In genomic region chr4:173333658-173334084, GRCh38 we compare ENCODE assay signal across 8 cellular contexts. TPM values are rescaled to one million over a fixed set of nuclear protein-coding genes. Genes with fewer than 3 reads are reported as not detected.
A peak's percentile ranks its signal among the peaks of the same experiment; 100 is the strongest.
DNase-seq lines count a peak whose midpoint lies in the region; ATAC-seq and TF ChIP-seq lines count a peak whose summit lies in the region.

No MANE protein-coding gene starts in this region.

- H3K36me3 Mint-ChIP-seq in activated T-helper 1 cell treated with anti-CD3 and anti-CD28 coated beads, Interleukin-12 subunit alpha, Interleukin-12 subunit beta, Interleukin-2, Interleukin-4 antibody, amounts not matched to agents 30 ng/mL and 10 ng/mL and 1 ng/mL, durations not matched to agents 14 hours and 24 hours and 36 hours (ENCODE audit: low read depth) = peaks cover 41% of the 10 kb centered on the region

- H3K36me3 ChIP-seq in neural cell (ENCODE audit: insufficient read depth, low read length) = peaks cover 3% of the 10 kb centered on the region
- H3K36me3 ChIP-seq in thyroid gland = peaks cover 0 to 13% of the 10 kb centered on the region in 2 donors

- TF ChIP-seq RAD21 in neural cell (conservative IDR thresholded peaks at IDR 0.05) = no peak

- peak overlapping the region; percentile 82 for H2AFZ ChIP-seq in neural cell (ENCODE audit: low read depth, low read length)

- H3K9me2 ChIP-seq in neural cell (ENCODE audit: insufficient read depth, low read length) = no peaks in the 10 kb centered on the region

- H3K27ac Mint-ChIP-seq in activated T-helper 1 cell treated with anti-CD3 and anti-CD28 coated beads, Interleukin-12 subunit alpha, Interleukin-12 subunit beta, Interleukin-2, Interleukin-4 antibody, amounts not matched to agents 30 ng/mL and 10 ng/mL and 1 ng/mL, durations not matched to agents 14 hours and 24 hours and 36 hours = peak overlapping the region; percentile 99

- TF ChIP-seq POLR2A in thyroid gland (IDR thresholded peaks at IDR 0.05) = no peak

- H3K9me3 ChIP-seq in AG04450 (ENCODE audit: control insufficient read depth, insufficient read depth, low read length) (peaks cover 4% of the 10 kb centered on the region; the same call in 1 of the 2 replicates), neural cell (ENCODE audit: low read length) (no peaks in the 10 kb centered on the region), thyroid gland (no peaks in the 10 kb centered on the region)

- peak overlapping the region; percentile 93 for H3K9ac ChIP-seq in neural cell (ENCODE audit: low read length)

- CTCF ChIA-PET in AG04450 (lab: Charles Lee) = interaction anchor here (1.0 to 4.1 kb wide), 3 partner anchors 14 to 87 kb away, joined by 4 to 20 read pairs (median 9); no protein-coding TSS in a partner anchor

- H3K4me3 Mint-ChIP-seq in activated T-helper 1 cell treated with anti-CD3 and anti-CD28 coated beads, Interleukin-12 subunit alpha, Interleukin-12 subunit beta, Interleukin-2, Interleukin-4 antibody, amounts not matched to agents 30 ng/mL and 10 ng/mL and 1 ng/mL, durations not matched to agents 14 hours and 24 hours and 36 hours = peak overlapping the region; percentile 98

- peaks cover 31% of the 10 kb centered on the region for H3K79me2 ChIP-seq in neural cell (replicated peaks; ENCODE audit: insufficient read depth, low read length)

- no peak for TF ChIP-seq EP300 in neural cell (conservative IDR thresholded peaks at IDR 0.05; ENCODE audit: poor library complexity, severe bottlenecking)

- H3K27ac ChIP-seq in AG04450 (ENCODE audit: low read depth, low read length) (peak overlapping the region; percentile 98), neural cell (ENCODE audit: low read length) (peak overlapping the region; percentile 92), thyroid gland (peak overlapping the region; percentile 91 to 100 (median 96))

- peaks cover 4 to 18% of the 10 kb centered on the region in 2 donors for H3K4me1 ChIP-seq in thyroid gland

- H4K20me1 ChIP-seq in neural cell (ENCODE audit: insufficient read depth) = no peaks in the 10 kb centered on the region

- peaks cover 10% of the 10 kb centered on the region for H3F3A ChIP-seq in neural cell (ENCODE audit: insufficient read depth, low read length, poor library complexity, severe bottlenecking)

- H3K27me3 Mint-ChIP-seq in activated T-helper 1 cell treated with anti-CD3 and anti-CD28 coated beads, Interleukin-12 subunit alpha, Interleukin-12 subunit beta, Interleukin-2, Interleukin-4 antibody, amounts not matched to agents 30 ng/mL and 10 ng/mL and 1 ng/mL, durations not matched to agents 14 hours and 24 hours and 36 hours (ENCODE audit: insufficient read depth) = no peaks in the 10 kb centered on the region

- H3K4me3 ChIP-seq in AG04450 (ENCODE audit: low read depth, low read length) (peak overlapping the region; percentile 90), fibroblast of pulmonary artery (replicated peaks; ENCODE audit: low read depth, low read length) (peak overlapping the region; percentile 84), neural cell (ENCODE audit: low read length) (peak overlapping the region; percentile 93), thyroid gland (replicated peaks in 1 of 3) (peak overlapping the region; percentile 65 to 92 (median 73))

- H3K27me3 ChIP-seq in AG04450 (ENCODE audit: control insufficient read depth, insufficient read depth, low read length) (no peaks in the 10 kb centered on the region), neural cell (ENCODE audit: insufficient read depth, low read depth, low read length) (no peaks in the 10 kb centered on the region), thyroid gland (no peaks in the 10 kb centered on the region)

- peak; percentile 1 for ATAC-seq in GM18909 (IDR thresholded peaks at IDR 0.05; ENCODE audit: poor library complexity, unreplicated experiment)
- ATAC-seq in HG02623 (IDR thresholded peaks at IDR 0.05; ENCODE audit: unreplicated experiment) = no peak

- POLR2A ChIA-PET in AG04450 (lab: Yijun Ruan, JAX) = interaction anchor here (0.6 to 4.0 kb wide), 10 partner anchors 12 to 105 kb away, joined by 3 to 121 read pairs (median 5); partner anchors contain the start of gene SAP30

- intact Hi-C loops in activated T-helper 1 cell treated with anti-CD3 and anti-CD28 coated beads, Interleukin-12 subunit alpha, Interleukin-12 subunit beta, Interleukin-2, Interleukin-4 antibody, amounts not matched to agents 30 ng/mL and 10 ng/mL and 1 ng/mL, durations not matched to agents 14 hours and 24 hours and 36 hours (cut with micrococcal nuclease) = loop anchor here (1.0 to 5.0 kb wide), 7 partner anchors 15 to 949 kb away; partner anchors contain the start of genes CEP44, FBXO8 and SAP30
- intact Hi-C loops in thyroid gland (cut with DNase I) = loop anchor here (2.0 kb wide), 1 partner anchor 37 kb away; the partner anchor contains the start of gene SAP30

- TF ChIP-seq CTCF in AG04450 (IDR thresholded peaks at IDR 0.05; ENCODE audit: low read depth, low read length) (no peak), fibroblast of pulmonary artery (IDR thresholded peaks at IDR 0.05; ENCODE audit: low read length, missing control alignments) (no peak), neural cell (IDR thresholded peaks at IDR 0.05; ENCODE audit: poor library complexity, severe bottlenecking) (no peak), thyroid gland (IDR thresholded peaks at IDR 0.05) (no peak)

- H3K4me2 ChIP-seq in neural cell (ENCODE audit: low read length) = no peak overlapping the region

- peaks cover 59% of the 10 kb centered on the region for H3K4me1 Mint-ChIP-seq in activated T-helper 1 cell treated with anti-CD3 and anti-CD28 coated beads, Interleukin-12 subunit alpha, Interleukin-12 subunit beta, Interleukin-2, Interleukin-4 antibody, amounts not matched to agents 30 ng/mL and 10 ng/mL and 1 ng/mL, durations not matched to agents 14 hours and 24 hours and 36 hours (ENCODE audit: low read depth)

- no peaks in the 10 kb centered on the region for H3K9me3 Mint-ChIP-seq in activated T-helper 1 cell treated with anti-CD3 and anti-CD28 coated beads, Interleukin-12 subunit alpha, Interleukin-12 subunit beta, Interleukin-2, Interleukin-4 antibody, amounts not matched to agents 30 ng/mL and 10 ng/mL and 1 ng/mL, durations not matched to agents 14 hours and 24 hours and 36 hours

- no peak for DNase-seq in AG04450 (ENCODE audit: low read depth, low spot score)
- DNase-seq in LHCN-M2 (ENCODE audit: low read depth) = peak; percentile 37
- peak; percentile 49 for DNase-seq in activated T-helper 1 cell treated with anti-CD3 and anti-CD28 coated beads, Interleukin-12 subunit alpha, Interleukin-12 subunit beta, Interleukin-2, Interleukin-4 antibody, amounts not matched to agents 30 ng/mL and 10 ng/mL and 1 ng/mL, durations not matched to agents 14 hours and 24 hours and 36 hours (ENCODE audit: low spot score)
- peak; percentile 40 for DNase-seq in fibroblast of pulmonary artery (ENCODE audit: low read depth)
- peak; percentile 66 to 70 for DNase-seq in thyroid gland

- WGBS in thyroid gland, 2 donors = 0 to 1% methylated on average over 13 to 52 of the region's 53 CpGs

TF ChIP-seq in neural cell, 6 proteins besides CTCF, POLR2A, EP300 and RAD21 (continues in another document):
- TF ChIP-seq REST (IDR thresholded peaks at IDR 0.05; ENCODE audit: borderline replicate concordance) = no peak
- no peak for TF ChIP-seq SMC3 (conservative IDR thresholded peaks at IDR 0.05; ENCODE audit: poor library complexity)
- TF ChIP-seq MXI1 (conservative IDR thresholded peaks at IDR 0.05; ENCODE audit: poor library complexity, severe bottlenecking) = no peak
- no peak for TF ChIP-seq POLR2AphosphoS5 (IDR thresholded peaks at IDR 0.05)
- no peak for TF ChIP-seq EZH2 (IDR thresholded peaks at IDR 0.05; ENCODE audit: borderline replicate concordance, insufficient read depth, low read length, poor library complexity, severe bottlenecking)

RNA-seq across cellular contexts. Expression of gene HMGB2, which starts 0.5 kb away (rescaled TPM):
- 57.7 and 89.8 TPM in 2 replicates for polyA plus RNA-seq in AG04450 (2011; rRNA removed)
- 14.8 and 19.4 TPM in 2 replicates for polyA minus RNA-seq in AG04450 (2011; rRNA and poly(A)+ RNA removed)
- total RNA-seq in LHCN-M2 (2014; rRNA removed) = 167 and 213 TPM in 2 replicates
- 124 TPM for polyA plus RNA-seq in LHCN-M2 (2012)
- total RNA-seq in activated T-helper 1 cell treated with anti-CD3 and anti-CD28 coated beads, Interleukin-12 subunit alpha, Interleukin-12 subunit beta, Interleukin-2, Interleukin-4 antibody, amounts not matched to agents 30 ng/mL and 10 ng/mL and 1 ng/mL, durations not matched to agents 14 hours and 24 hours and 36 hours = 274 and 292 TPM in 2 replicates
- 165 and 184 TPM in 2 replicates for polyA plus RNA-seq in neural cell
- polyA minus RNA-seq in neural cell = 83.3 and 97.0 TPM in 2 replicates
- 10 to 100 TPM; 13.3 to 47.8 (median 30.7) TPM for total RNA-seq in thyroid gland

RNA-seq across cellular contexts. Expression of gene SAP30, which starts 37.1 kb away (rescaled TPM):
- 14.4 and 22.7 TPM in 2 replicates for polyA plus RNA-seq in AG04450 (2011; rRNA removed)
- polyA minus RNA-seq in AG04450 (2011; rRNA and poly(A)+ RNA removed) = 4.2 and 6.7 TPM in 2 replicates
- 42.7 and 58.7 TPM in 2 replicates for total RNA-seq in LHCN-M2 (2014; rRNA removed)
- 29.5 TPM for polyA plus RNA-seq in LHCN-M2 (2012)
- total RNA-seq in activated T-helper 1 cell treated with anti-CD3 and anti-CD28 coated beads, Interleukin-12 subunit alpha, Interleukin-12 subunit beta, Interleukin-2, Interleukin-4 antibody, amounts not matched to agents 30 ng/mL and 10 ng/mL and 1 ng/mL, durations not matched to agents 14 hours and 24 hours and 36 hours = 29.3 and 30.9 TPM in 2 replicates
- polyA plus RNA-seq in neural cell = 55.8 and 58.3 TPM in 2 replicates
- polyA minus RNA-seq in neural cell = 31.4 and 36.3 TPM in 2 replicates
- total RNA-seq in thyroid gland = 10 to 100 TPM; 22.2 to 47.9 (median 29.8) TPM
